In genomic region chr3:154338570-154338969, GRCh38 we compare ENCODE assay signal across 2 cellular contexts.
TF ChIP-seq lines count a peak whose summit lies in the region.

No MANE protein-coding gene starts in this region.

TF ChIP-seq in liver, 16 proteins besides CTCF, POLR2A, EP300 and RAD21:
- TF ChIP-seq RXRA (IDR thresholded peaks at IDR 0.05) (peak in 1 of 2 donors; percentile 57), YY1 (IDR thresholded peaks at IDR 0.05) (peak; percentile 26), HNF4A (conservative IDR thresholded peaks at IDR 0.05) (peak in 1 of 2 donors; percentile 47), ZBTB33 (IDR thresholded peaks at IDR 0.05) (peak; percentile 31), JUND (IDR thresholded peaks at IDR 0.05) (peak in 1 of 2 donors; percentile 53), HNF4G (IDR thresholded peaks at IDR 0.05) (no peak), FOXA2 (IDR thresholded peaks at IDR 0.05) (no peak)

TF ChIP-seq in HepG2, 621 proteins besides CTCF, POLR2A, EP300 and RAD21:
- TF ChIP-seq HNRNPL (IDR thresholded peaks at IDR 0.05; ENCODE audit: low read depth, low read length): no peak
